2 cellular contexts compared by ENCODE assay signal in genomic region chr16:5097066-5097469, GRCh38.
TF ChIP-seq lines count a peak whose summit lies in the region.

No MANE protein-coding gene starts in this region.

TF ChIP-seq in HEK293, 187 proteins besides CTCF, POLR2A, EP300 and RAD21:
- TF ChIP-seq ZNF335 (tag by site-specific recombination; conservative IDR thresholded peaks at IDR 0.05), result peak; percentile 64
TF ChIP-seq in HEK293: peak in this region for 1; not testable (repeated sequence) for 186.

TF ChIP-seq in GM12878, 131 proteins besides CTCF, POLR2A, EP300 and RAD21:
- 0 out of 2 replicates have a peak, but pooled peaks have one; percentile 7 for TF ChIP-seq PKNOX1 (IDR thresholded peaks at IDR 0.05)
TF ChIP-seq in GM12878: peak in this region for 1; not testable (repeated sequence) for 130.
